Comparison of ENCODE assay signal across 1 cellular context in the genomic region with DNA sequence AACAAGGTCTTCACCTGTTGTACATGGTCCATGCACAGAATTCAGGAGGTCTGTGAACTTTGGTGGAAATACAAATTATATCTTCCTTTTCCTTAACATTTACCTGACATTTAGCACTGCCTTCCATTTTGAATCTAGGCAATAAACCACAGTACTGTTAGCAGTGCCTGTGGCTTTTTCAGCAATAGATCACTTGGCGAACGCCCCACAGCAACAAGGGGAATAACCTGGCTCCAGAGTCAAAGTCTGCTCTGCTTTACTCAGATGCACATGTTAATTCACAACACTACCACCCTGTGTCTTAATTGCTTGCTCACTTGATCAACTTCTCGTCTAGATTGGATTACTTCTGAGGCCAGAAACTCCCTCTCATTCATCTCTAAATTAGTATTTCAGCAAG.
TF ChIP-seq lines count a peak whose summit lies in the region.

No MANE protein-coding gene starts in this region.

TF ChIP-seq in liver, 16 proteins besides CTCF, POLR2A, EP300 and RAD21 (continued from another document):
- TF ChIP-seq FOXA2 (IDR thresholded peaks at IDR 0.05) (no peak), HNF4G (IDR thresholded peaks at IDR 0.05) (peak; percentile 9), HNF4A (conservative IDR thresholded peaks at IDR 0.05) (peak; percentile 66 to 70), GABPA (IDR thresholded peaks at IDR 0.05 in 1 of 2, conservative IDR thresholded peaks at IDR 0.05 in 1 of 2) (no peak), NR2F2 (IDR thresholded peaks at IDR 0.05) (no peak), RXRA (IDR thresholded peaks at IDR 0.05) (peak in 1 of 2 donors; percentile 34), EGR1 (IDR thresholded peaks at IDR 0.05; ENCODE audit: low read depth in 2 of 2) (no peak), JUND (IDR thresholded peaks at IDR 0.05) (no peak), YY1 (IDR thresholded peaks at IDR 0.05) (peak; percentile 56), TAF1 (conservative IDR thresholded peaks at IDR 0.05) (no peak)
- TF ChIP-seq, protein P1, sequence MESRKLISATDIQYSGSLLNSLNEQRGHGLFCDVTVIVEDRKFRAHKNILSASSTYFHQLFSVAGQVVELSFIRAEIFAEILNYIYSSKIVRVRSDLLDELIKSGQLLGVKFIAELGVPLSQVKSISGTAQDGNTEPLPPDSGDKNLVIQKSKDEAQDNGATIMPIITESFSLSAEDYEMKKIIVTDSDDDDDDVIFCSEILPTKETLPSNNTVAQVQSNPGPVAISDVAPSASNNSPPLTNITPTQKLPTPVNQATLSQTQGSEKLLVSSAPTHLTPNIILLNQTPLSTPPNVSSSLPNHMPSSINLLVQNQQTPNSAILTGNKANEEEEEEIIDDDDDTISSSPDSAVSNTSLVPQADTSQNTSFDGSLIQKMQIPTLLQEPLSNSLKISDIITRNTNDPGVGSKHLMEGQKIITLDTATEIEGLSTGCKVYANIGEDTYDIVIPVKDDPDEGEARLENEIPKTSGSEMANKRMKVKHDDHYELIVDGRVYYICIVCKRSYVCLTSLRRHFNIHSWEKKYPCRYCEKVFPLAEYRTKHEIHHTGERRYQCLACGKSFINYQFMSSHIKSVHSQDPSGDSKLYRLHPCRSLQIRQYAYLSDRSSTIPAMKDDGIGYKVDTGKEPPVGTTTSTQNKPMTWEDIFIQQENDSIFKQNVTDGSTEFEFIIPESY (IDR thresholded peaks at IDR 0.05), result no peak
- TF ChIP-seq, protein P2, sequence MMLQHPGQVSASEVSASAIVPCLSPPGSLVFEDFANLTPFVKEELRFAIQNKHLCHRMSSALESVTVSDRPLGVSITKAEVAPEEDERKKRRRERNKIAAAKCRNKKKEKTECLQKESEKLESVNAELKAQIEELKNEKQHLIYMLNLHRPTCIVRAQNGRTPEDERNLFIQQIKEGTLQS (IDR thresholded peaks at IDR 0.05), result no peak
- TF ChIP-seq, protein P3, sequence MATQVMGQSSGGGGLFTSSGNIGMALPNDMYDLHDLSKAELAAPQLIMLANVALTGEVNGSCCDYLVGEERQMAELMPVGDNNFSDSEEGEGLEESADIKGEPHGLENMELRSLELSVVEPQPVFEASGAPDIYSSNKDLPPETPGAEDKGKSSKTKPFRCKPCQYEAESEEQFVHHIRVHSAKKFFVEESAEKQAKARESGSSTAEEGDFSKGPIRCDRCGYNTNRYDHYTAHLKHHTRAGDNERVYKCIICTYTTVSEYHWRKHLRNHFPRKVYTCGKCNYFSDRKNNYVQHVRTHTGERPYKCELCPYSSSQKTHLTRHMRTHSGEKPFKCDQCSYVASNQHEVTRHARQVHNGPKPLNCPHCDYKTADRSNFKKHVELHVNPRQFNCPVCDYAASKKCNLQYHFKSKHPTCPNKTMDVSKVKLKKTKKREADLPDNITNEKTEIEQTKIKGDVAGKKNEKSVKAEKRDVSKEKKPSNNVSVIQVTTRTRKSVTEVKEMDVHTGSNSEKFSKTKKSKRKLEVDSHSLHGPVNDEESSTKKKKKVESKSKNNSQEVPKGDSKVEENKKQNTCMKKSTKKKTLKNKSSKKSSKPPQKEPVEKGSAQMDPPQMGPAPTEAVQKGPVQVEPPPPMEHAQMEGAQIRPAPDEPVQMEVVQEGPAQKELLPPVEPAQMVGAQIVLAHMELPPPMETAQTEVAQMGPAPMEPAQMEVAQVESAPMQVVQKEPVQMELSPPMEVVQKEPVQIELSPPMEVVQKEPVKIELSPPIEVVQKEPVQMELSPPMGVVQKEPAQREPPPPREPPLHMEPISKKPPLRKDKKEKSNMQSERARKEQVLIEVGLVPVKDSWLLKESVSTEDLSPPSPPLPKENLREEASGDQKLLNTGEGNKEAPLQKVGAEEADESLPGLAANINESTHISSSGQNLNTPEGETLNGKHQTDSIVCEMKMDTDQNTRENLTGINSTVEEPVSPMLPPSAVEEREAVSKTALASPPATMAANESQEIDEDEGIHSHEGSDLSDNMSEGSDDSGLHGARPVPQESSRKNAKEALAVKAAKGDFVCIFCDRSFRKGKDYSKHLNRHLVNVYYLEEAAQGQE (IDR thresholded peaks at IDR 0.05), result peak; percentile 22
TF ChIP-seq in liver: peak in this region for 6.
